19 cellular contexts compared by ENCODE assay signal in the genomic region with DNA sequence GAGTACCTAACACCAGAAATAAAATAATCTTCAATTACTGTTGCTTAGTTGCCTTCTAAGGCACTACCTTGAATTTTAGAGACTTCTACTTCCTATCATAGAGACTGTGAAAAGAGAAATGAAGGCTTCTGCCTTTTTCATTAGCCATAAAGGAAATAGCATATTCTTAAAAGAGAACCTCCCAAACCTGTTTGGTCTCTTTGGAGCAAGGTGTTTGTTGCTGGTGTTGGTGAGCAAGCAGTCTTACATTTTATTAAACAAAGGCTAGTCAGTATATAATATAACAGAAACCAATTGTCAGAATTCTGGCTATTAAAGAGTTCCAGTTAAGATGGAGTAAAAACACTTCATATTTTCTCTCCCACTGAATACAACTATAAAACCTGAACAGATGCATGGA.
"Had no signal": no experiment of that assay in that cellular context is flagged by ENCODE, and none has a peak within 500 bp of the region (broad histone marks: within the 10 kb centered on the region; RNA-seq: fewer than 3 reads in every experiment).

No MANE protein-coding gene starts in this region.

- DNase-seq: activated CD4-positive, alpha-beta memory T cell treated with anti-CD3 and anti-CD28 coated beads, Interleukin-2, amount 10 ng/mL, durations not matched to agents 7 days and 5 days; activated effector memory CD4-positive, alpha-beta T cell treated with Interleukin-2 at 50 U/mL for 16 hours; activated T-cell treated with anti-CD3 and anti-CD28 coated beads, Interleukin-2, amount 50 U/mL, for 24 hours; adrenal gland; gastrocnemius medialis; heart left ventricle; immature natural killer cell; naive B cell; stimulated activated CD4-positive, alpha-beta T cell treated with anti-CD3 and anti-CD28 coated beads, Interleukin-1b, Interleukin-23, amount 100 ng/mL, for 48 hours; stimulated activated naive CD8-positive, alpha-beta T cell treated with anti-CD3 and anti-CD28 coated beads, Interleukin-15, amount 100 ng/mL, for 72 hours; T-cell; T1000 had no signal

- H3K27me3 Mint-ChIP-seq: activated CD4-positive, alpha-beta memory T cell treated with anti-CD3 and anti-CD28 coated beads, Interleukin-2, amount 10 ng/mL, durations not matched to agents 7 days and 5 days; activated naive CD4-positive, alpha-beta T cell treated with anti-CD3 and anti-CD28 coated beads, Interleukin-2, amount 50 U/mL, for 24 hours; activated T-cell treated with anti-CD3 and anti-CD28 coated beads, Interleukin-2, amount 50 U/mL, for 24 hours; central memory CD8-positive, alpha-beta T cell; naive B cell; stimulated activated naive CD8-positive, alpha-beta T cell treated with anti-CD3 and anti-CD28 coated beads, Interleukin-15, amount 100 ng/mL, for 72 hours; T-cell had no signal

- H3K4me1 ChIP-seq: gastrocnemius medialis, heart left ventricle, neural progenitor cell had no signal

- H3K9ac ChIP-seq: neural progenitor cell had no signal

- ATAC-seq: gastrocnemius medialis; heart left ventricle; sciatic nerve; stimulated activated naive CD8-positive, alpha-beta T cell treated with anti-CD3 and anti-CD28 coated beads, Interleukin-15, amount 100 ng/mL, for 72 hours; T-cell had no signal

- H3K4me1 Mint-ChIP-seq: activated CD4-positive, alpha-beta memory T cell treated with anti-CD3 and anti-CD28 coated beads, Interleukin-2, amount 10 ng/mL, durations not matched to agents 7 days and 5 days; activated naive CD4-positive, alpha-beta T cell treated with anti-CD3 and anti-CD28 coated beads, Interleukin-2, amount 50 U/mL, for 24 hours; central memory CD8-positive, alpha-beta T cell; immature natural killer cell; neural progenitor cell; stimulated activated naive CD8-positive, alpha-beta T cell treated with anti-CD3 and anti-CD28 coated beads, Interleukin-15, amount 100 ng/mL, for 72 hours; T-cell had no signal

- H3K9me3 ChIP-seq: adrenal gland had no signal

- H3K27me3 ChIP-seq: adrenal gland, gastrocnemius medialis, heart left ventricle, neural progenitor cell had no signal

- H3K4me3 Mint-ChIP-seq: activated CD4-positive, alpha-beta memory T cell treated with anti-CD3 and anti-CD28 coated beads, Interleukin-2, amount 10 ng/mL, durations not matched to agents 7 days and 5 days; activated naive CD4-positive, alpha-beta T cell treated with anti-CD3 and anti-CD28 coated beads, Interleukin-2, amount 50 U/mL, for 24 hours; activated T-cell treated with anti-CD3 and anti-CD28 coated beads, Interleukin-2, amount 50 U/mL, for 24 hours; central memory CD8-positive, alpha-beta T cell; immature natural killer cell; naive B cell; neural progenitor cell; stimulated activated naive CD8-positive, alpha-beta T cell treated with anti-CD3 and anti-CD28 coated beads, Interleukin-15, amount 100 ng/mL, for 72 hours; T-cell had no signal

- H3K27ac ChIP-seq: adrenal gland, coronary artery, gastrocnemius medialis, heart left ventricle, neural progenitor cell, thoracic aorta had no signal

- H3K27ac Mint-ChIP-seq: activated CD4-positive, alpha-beta memory T cell treated with anti-CD3 and anti-CD28 coated beads, Interleukin-2, amount 10 ng/mL, durations not matched to agents 7 days and 5 days; activated naive CD4-positive, alpha-beta T cell treated with anti-CD3 and anti-CD28 coated beads, Interleukin-2, amount 50 U/mL, for 24 hours; activated T-cell treated with anti-CD3 and anti-CD28 coated beads, Interleukin-2, amount 50 U/mL, for 24 hours; immature natural killer cell; naive B cell; neural progenitor cell; stimulated activated naive CD8-positive, alpha-beta T cell treated with anti-CD3 and anti-CD28 coated beads, Interleukin-15, amount 100 ng/mL, for 72 hours; T-cell had no signal

- H3K4me3 ChIP-seq: adrenal gland, coronary artery, gastrocnemius medialis, heart left ventricle, lung, neural progenitor cell, thoracic aorta had no signal

- H3K36me3 ChIP-seq: adrenal gland, heart left ventricle, neural progenitor cell, thoracic aorta had no signal

- H3K4me2 ChIP-seq: neural progenitor cell had no signal

- H2AFZ ChIP-seq: neural progenitor cell had no signal
